ENCODE assay signal across 9 cellular contexts in genomic region chr2:149166958-149167810, GRCh38.
DNase-seq lines count a peak whose midpoint lies in the region; ATAC-seq lines count a peak whose summit lies in the region.
"Had no signal": no experiment of that assay in that cellular context is flagged by ENCODE, and none has a peak within 500 bp of the region (broad histone marks: within the 10 kb centered on the region; RNA-seq: fewer than 3 reads in every experiment).

No MANE protein-coding gene starts in this region.

- H3K9me3 Mint-ChIP-seq in activated CD4-positive, alpha-beta T cell treated with anti-CD3 and anti-CD28 coated beads for 36 hours (ENCODE audit: low read depth): peaks cover 9% of the 10 kb centered on the region
- peaks cover 5% of the 10 kb centered on the region in 2 donors for H3K9me3 Mint-ChIP-seq in activated naive CD4-positive, alpha-beta T cell treated with anti-CD3 and anti-CD28 coated beads, Interleukin-2, amount 50 U/mL, for 72 hours
- H3K9me3 Mint-ChIP-seq in stimulated activated naive B cell treated with anti-CD40 and anti-IgM and Interleukin-4, amounts not matched to agents 10 μg/mL and 1 μg/mL and 100 μg/mL, for 72 hours: peaks cover 5% of the 10 kb centered on the region in 2 donors

- no peak overlapping the region for H3K27ac Mint-ChIP-seq in activated CD4-positive, alpha-beta T cell treated with anti-CD3 and anti-CD28 coated beads for 36 hours
- no peak overlapping the region for H3K27ac Mint-ChIP-seq in activated naive CD4-positive, alpha-beta T cell treated with anti-CD3 and anti-CD28 coated beads, Interleukin-2, amount 50 U/mL, for 72 hours
- no peak overlapping the region for H3K27ac Mint-ChIP-seq in stimulated activated naive B cell treated with anti-CD40 and anti-IgM and Interleukin-4, amounts not matched to agents 10 μg/mL and 1 μg/mL and 100 μg/mL, for 72 hours

- H3K36me3 Mint-ChIP-seq in activated CD4-positive, alpha-beta T cell treated with anti-CD3 and anti-CD28 coated beads for 36 hours (ENCODE audit: low read depth): peaks cover 3% of the 10 kb centered on the region
- H3K36me3 Mint-ChIP-seq in activated naive CD4-positive, alpha-beta T cell treated with anti-CD3 and anti-CD28 coated beads, Interleukin-2, amount 50 U/mL, for 72 hours: peaks cover 5 to 11% of the 10 kb centered on the region in 2 donors
- peaks cover 3 to 4% of the 10 kb centered on the region in 2 donors for H3K36me3 Mint-ChIP-seq in stimulated activated naive B cell treated with anti-CD40 and anti-IgM and Interleukin-4, amounts not matched to agents 10 μg/mL and 1 μg/mL and 100 μg/mL, for 72 hours

- DNase-seq in activated CD4-positive, alpha-beta T cell treated with anti-CD3 and anti-CD28 coated beads for 36 hours: peak; percentile 72
- no peak for DNase-seq in activated CD4-positive, alpha-beta T cell treated with anti-CD3 and anti-CD28 coated beads for 1 hour
- DNase-seq in LHCN-M2 (ENCODE audit: low read depth): peak; percentile 95
- peak; percentile 23 to 55 for DNase-seq in activated naive CD4-positive, alpha-beta T cell treated with anti-CD3 and anti-CD28 coated beads, Interleukin-2, amount 50 U/mL, for 72 hours (ENCODE audit: low spot score in 2 of 2)
- DNase-seq in stimulated activated naive B cell treated with anti-CD40 and anti-IgM and Interleukin-4, amounts not matched to agents 10 μg/mL and 1 μg/mL and 100 μg/mL, for 72 hours: no peak
- no peak for DNase-seq in dedifferentiated amniotic fluid mesenchymal stem cell (ENCODE audit: extremely low spot score)
- DNase-seq in HCEC 1CT: no peak
- no peak for DNase-seq in globus pallidus (ENCODE audit: low spot score)

- POLR2A ChIA-PET in activated CD4-positive, alpha-beta T cell treated with anti-CD3 and anti-CD28 coated beads for 36 hours (lab: Charles Lee): no interaction called here

- ATAC-seq in activated CD4-positive, alpha-beta T cell treated with anti-CD3 and anti-CD28 coated beads for 36 hours: peak; percentile 82
- ATAC-seq in activated naive CD4-positive, alpha-beta T cell treated with anti-CD3 and anti-CD28 coated beads, Interleukin-2, amount 50 U/mL, for 72 hours: peak; percentile 86 to 88
- peak; percentile 68 to 72 for ATAC-seq in stimulated activated naive B cell treated with anti-CD40 and anti-IgM and Interleukin-4, amounts not matched to agents 10 μg/mL and 1 μg/mL and 100 μg/mL, for 72 hours (replicated peaks)
- ATAC-seq: A549 had no signal

- H3K4me1 Mint-ChIP-seq in activated CD4-positive, alpha-beta T cell treated with anti-CD3 and anti-CD28 coated beads for 36 hours: peaks cover 19% of the 10 kb centered on the region
- H3K4me1 Mint-ChIP-seq in stimulated activated naive B cell treated with anti-CD40 and anti-IgM and Interleukin-4, amounts not matched to agents 10 μg/mL and 1 μg/mL and 100 μg/mL, for 72 hours: peaks cover 2 to 9% of the 10 kb centered on the region in 2 donors

- CTCF ChIA-PET in activated CD4-positive, alpha-beta T cell treated with anti-CD3 and anti-CD28 coated beads for 36 hours (lab: Charles Lee): interaction anchor here (1.0 to 1.3 kb wide), 2 partner anchors 9 to 150 kb away, joined by 3 read pairs; no protein-coding TSS in a partner anchor

- intact Hi-C loops in activated CD4-positive, alpha-beta T cell treated with anti-CD3 and anti-CD28 coated beads for 36 hours (cut with DNase I, micrococcal nuclease): no loop called here

- H3K27me3 Mint-ChIP-seq in activated CD4-positive, alpha-beta T cell treated with anti-CD3 and anti-CD28 coated beads for 36 hours: peaks cover 29% of the 10 kb centered on the region
- peaks cover 38 to 51% of the 10 kb centered on the region in 2 donors for H3K27me3 Mint-ChIP-seq in stimulated activated naive B cell treated with anti-CD40 and anti-IgM and Interleukin-4, amounts not matched to agents 10 μg/mL and 1 μg/mL and 100 μg/mL, for 72 hours

- no peak overlapping the region for H3K4me3 Mint-ChIP-seq in activated CD4-positive, alpha-beta T cell treated with anti-CD3 and anti-CD28 coated beads for 36 hours
- H3K4me3 Mint-ChIP-seq in stimulated activated naive B cell treated with anti-CD40 and anti-IgM and Interleukin-4, amounts not matched to agents 10 μg/mL and 1 μg/mL and 100 μg/mL, for 72 hours: no peak overlapping the region

Comparison
In these comparisons a context has a peak if more than half of its experiments do, and no peak if none do; other contexts are left out.
1. DNase-seq: peak in activated CD4-positive, alpha-beta T cell treated with anti-CD3 and anti-CD28 coated beads for 36 hours (single experiment), LHCN-M2 (single experiment) and activated naive CD4-positive, alpha-beta T cell treated with anti-CD3 and anti-CD28 coated beads, Interleukin-2, amount 50 U/mL, for 72 hours (2 of 2); none in activated CD4-positive, alpha-beta T cell treated with anti-CD3 and anti-CD28 coated beads for 1 hour (single experiment), stimulated activated naive B cell treated with anti-CD40 and anti-IgM and Interleukin-4, amounts not matched to agents 10 μg/mL and 1 μg/mL and 100 μg/mL, for 72 hours (single experiment), dedifferentiated amniotic fluid mesenchymal stem cell (single experiment), HCEC 1CT (single experiment) and globus pallidus (single experiment).
2. Peak in every context shown above with its lines, with median percentiles within 50 percentile points of each other: ATAC-seq.